ENCODE assay signal across 8 cellular contexts in the genomic region with DNA sequence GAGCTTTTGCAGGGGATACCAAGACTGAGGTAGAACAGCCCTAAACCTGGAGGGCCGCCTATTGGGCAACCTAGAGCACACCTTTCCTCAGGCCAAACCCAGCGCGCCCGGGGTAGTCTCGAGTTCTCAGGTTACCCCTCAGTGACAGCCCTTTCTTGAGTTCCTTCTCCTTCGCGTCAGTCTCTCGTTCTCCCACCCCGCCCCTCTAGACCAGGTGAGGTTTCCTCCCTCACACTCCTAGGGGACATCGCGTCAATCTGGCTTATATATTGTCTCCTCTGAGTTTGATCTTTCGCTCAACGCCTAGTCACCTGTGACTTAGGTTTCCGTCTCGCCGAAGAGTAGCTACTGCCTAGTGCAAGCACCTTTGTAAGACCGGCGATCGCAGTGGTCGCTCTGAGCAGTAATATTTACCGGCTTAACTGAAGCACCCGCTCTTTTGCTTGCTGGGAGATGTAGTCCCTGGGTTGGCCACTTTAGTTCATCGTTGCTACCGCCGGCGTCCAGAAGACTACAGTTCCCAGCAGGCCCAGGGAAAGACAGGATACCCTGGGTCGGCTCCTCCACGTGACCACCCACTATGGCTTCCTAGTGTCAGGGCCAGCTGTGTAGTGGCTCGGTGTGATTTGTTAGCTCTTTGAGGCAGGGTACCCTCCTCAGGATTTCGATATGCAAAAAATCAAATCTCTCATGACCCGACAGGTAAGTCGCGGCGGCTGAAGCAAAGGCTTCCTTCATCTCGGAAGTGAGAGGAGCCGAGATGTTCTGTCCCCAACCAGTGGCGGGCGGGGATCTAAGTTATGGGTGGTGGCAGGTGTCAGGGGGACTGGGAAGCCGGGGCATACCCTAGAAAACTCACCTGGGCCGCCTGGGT. TPM values are rescaled to one million over a fixed set of nuclear protein-coding genes. Genes with fewer than 3 reads are reported as not detected.
DNase-seq lines count a peak whose midpoint lies in the region; ATAC-seq and TF ChIP-seq lines count a peak whose summit lies in the region.

TSS of gene VPS50 (plus strand) at position 568 of the 874 bp plus-strand sequence. CDS start at position 670, 102 bp downstream.

- H3K36me3 Mint-ChIP-seq in activated naive CD4-positive, alpha-beta T cell treated with anti-CD3 and anti-CD28 coated beads, Interleukin-2, amount 50 U/mL, for 24 hours: no peaks in the 10 kb centered on the region

- H3K4me1 Mint-ChIP-seq in activated naive CD4-positive, alpha-beta T cell treated with anti-CD3 and anti-CD28 coated beads, Interleukin-2, amount 50 U/mL, for 24 hours: peaks cover 21% of the 10 kb centered on the region

- H3K27me3 Mint-ChIP-seq in activated naive CD4-positive, alpha-beta T cell treated with anti-CD3 and anti-CD28 coated beads, Interleukin-2, amount 50 U/mL, for 24 hours: no peaks in the 10 kb centered on the region

- no peaks in the 10 kb centered on the region for H3K9me3 Mint-ChIP-seq in activated naive CD4-positive, alpha-beta T cell treated with anti-CD3 and anti-CD28 coated beads, Interleukin-2, amount 50 U/mL, for 24 hours

- peak within 1 kb of the TSS; percentile 62 for H3K27ac ChIP-seq in temporal lobe (ENCODE audit: low read depth, low read length)

- DNase-seq in GM04504 (ENCODE audit: low read depth) (peak; percentile 90), NCI-H1092 (lab: John Stamatoyannopoulos, UW) (peak; percentile 95), glomerular endothelial cell (ENCODE audit: extremely low read depth, low read depth, low spot score) (peak; percentile 77), occipital lobe (lab: John Stamatoyannopoulos, UW) (peak; percentile 97)

- ATAC-seq in HG02588 (IDR thresholded peaks at IDR 0.05; ENCODE audit: unreplicated experiment) (peak; percentile 99), SK-N-SH treated with all-trans-retinoic acid at 6 μM for 48 hours (peak; percentile 100)

- peak within 1 kb of the TSS; percentile 97 for H3K27ac Mint-ChIP-seq in activated naive CD4-positive, alpha-beta T cell treated with anti-CD3 and anti-CD28 coated beads, Interleukin-2, amount 50 U/mL, for 24 hours

- H3K4me3 Mint-ChIP-seq in activated naive CD4-positive, alpha-beta T cell treated with anti-CD3 and anti-CD28 coated beads, Interleukin-2, amount 50 U/mL, for 24 hours: peak within 1 kb of the TSS; percentile 98

TF ChIP-seq in SK-N-SH treated with all-trans-retinoic acid at 6 μM for 48 hours, 23 proteins besides CTCF, POLR2A, EP300 and RAD21:
- TF ChIP-seq ZNF70 (CRISPR knock-in tag; IDR thresholded peaks at IDR 0.05) (no peak), PPARA (CRISPR knock-in tag; IDR thresholded peaks at IDR 0.05; ENCODE audit: borderline replicate concordance) (no peak), PATZ1 (CRISPR knock-in tag; IDR thresholded peaks at IDR 0.05; ENCODE audit: borderline replicate concordance) (no peak), SNAI2 (CRISPR knock-in tag; IDR thresholded peaks at IDR 0.05) (0 out of 2 replicates have a peak, but pooled peaks have one; percentile 52), OSR1 (CRISPR knock-in tag; IDR thresholded peaks at IDR 0.05) (no peak), RARB (CRISPR knock-in tag; IDR thresholded peaks at IDR 0.05) (no peak), TCF4 (CRISPR knock-in tag; IDR thresholded peaks at IDR 0.05; ENCODE audit: borderline replicate concordance) (no peak; the same call in 1 of the 2 replicates), TSHZ2 (CRISPR knock-in tag; IDR thresholded peaks at IDR 0.05) (peak; percentile 87), GLIS3 (CRISPR knock-in tag; IDR thresholded peaks at IDR 0.05) (no peak), CSDC2 (CRISPR knock-in tag; IDR thresholded peaks at IDR 0.05) (no peak), ZFP3 (CRISPR knock-in tag; IDR thresholded peaks at IDR 0.05) (0 out of 2 replicates have a peak, but pooled peaks have one; percentile 60), ESRRG (CRISPR knock-in tag; IDR thresholded peaks at IDR 0.05) (no peak)

RNA-seq across cellular contexts. Expression of gene VPS50, which starts in this region (rescaled TPM):
- 11.8 and 15.5 TPM in 2 replicates for total RNA-seq in glomerular endothelial cell
- 134 TPM for total RNA-seq in occipital lobe
- total RNA-seq in temporal lobe: 81.4 TPM

Comparison
In these comparisons a context has a peak if more than half of its experiments do, and no peak if none do; other contexts are left out.
1. Peak in every context shown above with its lines: DNase-seq, ATAC-seq and H3K27ac ChIP-seq.